Comparison of ENCODE assay signal across 19 cellular contexts in genomic region chr20:64081620-64081964, GRCh38. TPM values are rescaled to one million over a fixed set of nuclear protein-coding genes. Genes with fewer than 3 reads are reported as not detected.
A peak's percentile ranks its signal among the peaks of the same experiment; 100 is the strongest.
DNase-seq lines count a peak whose midpoint lies in the region; ATAC-seq and TF ChIP-seq lines count a peak whose summit lies in the region.
"Had no signal": no experiment of that assay in that cellular context is flagged by ENCODE, and none has a peak within 500 bp of the region (broad histone marks: within the 10 kb centered on the region; RNA-seq: fewer than 3 reads in every experiment).

No MANE protein-coding gene starts in this region.

- H3K36me3 ChIP-seq in CD4-positive, CD25-positive, alpha-beta regulatory T cell (ENCODE audit: control insufficient read depth, insufficient read depth, low read length), result no peaks in the 10 kb centered on the region
- H3K36me3 ChIP-seq: Peyer's patch had no signal

- POLR2A ChIA-PET in activated CD4-positive, alpha-beta T cell treated with anti-CD3 and anti-CD28 coated beads, Interleukin-2, amount 10 ng/mL, durations not matched to agents 7 days and 5 days (lab: Charles Lee), result no interaction called here

- peaks cover 15% of the 10 kb centered on the region for H3K36me3 Mint-ChIP-seq in activated CD4-positive, alpha-beta T cell treated with anti-CD3 and anti-CD28 coated beads, Interleukin-2, amount 10 ng/mL, durations not matched to agents 7 days and 5 days (ENCODE audit: low read depth)
- H3K36me3 Mint-ChIP-seq in CD4-positive, CD25-positive, alpha-beta regulatory T cell, result no peaks in the 10 kb centered on the region
- peaks cover 2% of the 10 kb centered on the region for H3K36me3 Mint-ChIP-seq in activated T-helper 1 cell treated with anti-CD3 and anti-CD28 coated beads, Interleukin-12 subunit alpha, Interleukin-12 subunit beta, Interleukin-2, Interleukin-4 antibody, amounts not matched to agents 30 ng/mL and 10 ng/mL and 1 ng/mL, durations not matched to agents 14 hours and 24 hours and 36 hours (ENCODE audit: low read depth)
- H3K36me3 Mint-ChIP-seq in nephron progenitor cell (ENCODE audit: low read depth), result no peaks in the 10 kb centered on the region

- no peak overlapping the region for H3K4me3 ChIP-seq in CD4-positive, CD25-positive, alpha-beta regulatory T cell (ENCODE audit: low read depth, low read length)
- H3K4me3 ChIP-seq: A549, GM23248, lung, Peyer's patch had no signal

- DNase-seq in activated CD4-positive, alpha-beta T cell treated with anti-CD3 and anti-CD28 coated beads, Interleukin-2, amount 10 ng/mL, durations not matched to agents 7 days and 5 days, result no peak
- no peak for DNase-seq in activated CD4-positive, alpha-beta T cell treated with anti-CD3 and anti-CD28 coated beads, Interleukin-2, amount 50 U/mL, for 4 hours
- DNase-seq in CD4-positive, CD25-positive, alpha-beta regulatory T cell, result no peak
- no peak for DNase-seq in activated T-helper 1 cell treated with anti-CD3 and anti-CD28 coated beads, Interleukin-12 subunit alpha, Interleukin-12 subunit beta, Interleukin-2, Interleukin-4 antibody, amounts not matched to agents 30 ng/mL and 10 ng/mL and 1 ng/mL, durations not matched to agents 14 hours and 24 hours and 36 hours (ENCODE audit: low spot score)
- DNase-seq in nephron progenitor cell (no peak), DMS53 treated with DMSO at 0.1 percent for 48 hours (lab: John Stamatoyannopoulos, UW; ENCODE audit: unreplicated experiment) (no peak), T-helper 9 cell (no peak), midbrain (lab: John Stamatoyannopoulos, UW) (no peak)
- DNase-seq: activated gamma-delta T cell, GM23248, Peyer's patch had no signal

- intact Hi-C loops in activated T-helper 1 cell treated with anti-CD3 and anti-CD28 coated beads, Interleukin-12 subunit alpha, Interleukin-12 subunit beta, Interleukin-2, Interleukin-4 antibody, amounts not matched to agents 30 ng/mL and 10 ng/mL and 1 ng/mL, durations not matched to agents 14 hours and 24 hours and 36 hours (cut with micrococcal nuclease), result no loop called here

- H3K27me3 Mint-ChIP-seq in activated CD4-positive, alpha-beta T cell treated with anti-CD3 and anti-CD28 coated beads, Interleukin-2, amount 10 ng/mL, durations not matched to agents 7 days and 5 days, result peaks cover 28% of the 10 kb centered on the region
- H3K27me3 Mint-ChIP-seq in CD4-positive, CD25-positive, alpha-beta regulatory T cell, result peaks cover 27% of the 10 kb centered on the region
- peaks cover 24% of the 10 kb centered on the region for H3K27me3 Mint-ChIP-seq in activated T-helper 1 cell treated with anti-CD3 and anti-CD28 coated beads, Interleukin-12 subunit alpha, Interleukin-12 subunit beta, Interleukin-2, Interleukin-4 antibody, amounts not matched to agents 30 ng/mL and 10 ng/mL and 1 ng/mL, durations not matched to agents 14 hours and 24 hours and 36 hours (ENCODE audit: insufficient read depth)
- peaks cover 54% of the 10 kb centered on the region for H3K27me3 Mint-ChIP-seq in nephron progenitor cell (ENCODE audit: low read depth, poor library complexity)

- no peak overlapping the region for H3K27ac ChIP-seq in CD4-positive, CD25-positive, alpha-beta regulatory T cell (ENCODE audit: insufficient read depth, low read length, poor library complexity, severe bottlenecking)
- H3K27ac ChIP-seq: A549, GM23248 had no signal

- CTCF ChIA-PET in activated CD4-positive, alpha-beta T cell treated with anti-CD3 and anti-CD28 coated beads, Interleukin-2, amount 10 ng/mL, durations not matched to agents 7 days and 5 days (lab: Charles Lee), result interaction anchor here (1.1 to 1.2 kb wide), 2 partner anchors 13 to 19 kb away, joined by 3 to 4 read pairs; partner anchors contain the start of gene TCEA2

- H3K4me1 Mint-ChIP-seq in activated CD4-positive, alpha-beta T cell treated with anti-CD3 and anti-CD28 coated beads, Interleukin-2, amount 10 ng/mL, durations not matched to agents 7 days and 5 days, result peaks cover 38% of the 10 kb centered on the region
- H3K4me1 Mint-ChIP-seq in CD4-positive, CD25-positive, alpha-beta regulatory T cell, result peaks cover 0 to 44% (median 12%) of the 10 kb centered on the region in 4 donors
- peaks cover 24% of the 10 kb centered on the region for H3K4me1 Mint-ChIP-seq in activated T-helper 1 cell treated with anti-CD3 and anti-CD28 coated beads, Interleukin-12 subunit alpha, Interleukin-12 subunit beta, Interleukin-2, Interleukin-4 antibody, amounts not matched to agents 30 ng/mL and 10 ng/mL and 1 ng/mL, durations not matched to agents 14 hours and 24 hours and 36 hours (ENCODE audit: low read depth)
- peaks cover 39% of the 10 kb centered on the region for H3K4me1 Mint-ChIP-seq in nephron progenitor cell

- peaks cover 57% of the 10 kb centered on the region for H3K4me1 ChIP-seq in CD4-positive, CD25-positive, alpha-beta regulatory T cell (ENCODE audit: control insufficient read depth, insufficient read depth, low read length, poor library complexity, severe bottlenecking)

- no peaks in the 10 kb centered on the region for H3K9me3 Mint-ChIP-seq in activated CD4-positive, alpha-beta T cell treated with anti-CD3 and anti-CD28 coated beads, Interleukin-2, amount 10 ng/mL, durations not matched to agents 7 days and 5 days
- H3K9me3 Mint-ChIP-seq in CD4-positive, CD25-positive, alpha-beta regulatory T cell, result peaks cover 0 to under 1% (median 0%) of the 10 kb centered on the region in 7 donors
- H3K9me3 Mint-ChIP-seq in activated T-helper 1 cell treated with anti-CD3 and anti-CD28 coated beads, Interleukin-12 subunit alpha, Interleukin-12 subunit beta, Interleukin-2, Interleukin-4 antibody, amounts not matched to agents 30 ng/mL and 10 ng/mL and 1 ng/mL, durations not matched to agents 14 hours and 24 hours and 36 hours, result no peaks in the 10 kb centered on the region
- peaks cover 3% of the 10 kb centered on the region for H3K9me3 Mint-ChIP-seq in nephron progenitor cell

- H3K27me3 ChIP-seq in CD4-positive, CD25-positive, alpha-beta regulatory T cell (ENCODE audit: control insufficient read depth, insufficient read depth, low read length), result peaks cover 4% of the 10 kb centered on the region

- H3K9me3 ChIP-seq in CD4-positive, CD25-positive, alpha-beta regulatory T cell (ENCODE audit: control insufficient read depth in 2 of 2, low read length in 2 of 2), result no peaks in the 10 kb centered on the region
- H3K9me3 ChIP-seq: A549, Peyer's patch had no signal

- ATAC-seq in CD4-positive, CD25-positive, alpha-beta regulatory T cell (ENCODE audit: low read depth in 2 of 2), result no peak
- ATAC-seq: A549, SK-N-SH treated with all-trans-retinoic acid at 6 μM for 48 hours had no signal

- no peak for TF ChIP-seq CTCF in nephron progenitor cell (IDR thresholded peaks at IDR 0.05)

- peak overlapping the region; percentile 54 for H3K27ac Mint-ChIP-seq in activated CD4-positive, alpha-beta T cell treated with anti-CD3 and anti-CD28 coated beads, Interleukin-2, amount 10 ng/mL, durations not matched to agents 7 days and 5 days
- no peak overlapping the region for H3K27ac Mint-ChIP-seq in CD4-positive, CD25-positive, alpha-beta regulatory T cell
- H3K27ac Mint-ChIP-seq in activated T-helper 1 cell treated with anti-CD3 and anti-CD28 coated beads, Interleukin-12 subunit alpha, Interleukin-12 subunit beta, Interleukin-2, Interleukin-4 antibody, amounts not matched to agents 30 ng/mL and 10 ng/mL and 1 ng/mL, durations not matched to agents 14 hours and 24 hours and 36 hours, result peak overlapping the region; percentile 72
- H3K27ac Mint-ChIP-seq in nephron progenitor cell, result no peak overlapping the region

- H3K4me3 Mint-ChIP-seq in activated CD4-positive, alpha-beta T cell treated with anti-CD3 and anti-CD28 coated beads, Interleukin-2, amount 10 ng/mL, durations not matched to agents 7 days and 5 days, result peak overlapping the region; percentile 43
- H3K4me3 Mint-ChIP-seq in CD4-positive, CD25-positive, alpha-beta regulatory T cell, result peak overlapping the region; percentile 64 to 94 (median 84)
- H3K4me3 Mint-ChIP-seq in activated T-helper 1 cell treated with anti-CD3 and anti-CD28 coated beads, Interleukin-12 subunit alpha, Interleukin-12 subunit beta, Interleukin-2, Interleukin-4 antibody, amounts not matched to agents 30 ng/mL and 10 ng/mL and 1 ng/mL, durations not matched to agents 14 hours and 24 hours and 36 hours, result peak overlapping the region; percentile 65
- H3K4me3 Mint-ChIP-seq in nephron progenitor cell, result peak overlapping the region; percentile 65

RNA-seq across cellular contexts. Expression of gene OPRL1, which starts 1.7 kb away (rescaled TPM):
- total RNA-seq in activated CD4-positive, alpha-beta T cell treated with anti-CD3 and anti-CD28 coated beads, Interleukin-2, amount 10 ng/mL, durations not matched to agents 7 days and 5 days, result 1 to 10 TPM; 1.6 TPM
- total RNA-seq in CD4-positive, CD25-positive, alpha-beta regulatory T cell, result 1.3 TPM
- 1 to 10 TPM in 1 of 4 donors, under 1 TPM in 3; 0.58 to 1.1 (median 0.59) TPM for polyA plus RNA-seq in CD4-positive, CD25-positive, alpha-beta regulatory T cell
- 0.16 and 0.20 TPM in 2 replicates for total RNA-seq in activated T-helper 1 cell treated with anti-CD3 and anti-CD28 coated beads, Interleukin-12 subunit alpha, Interleukin-12 subunit beta, Interleukin-2, Interleukin-4 antibody, amounts not matched to agents 30 ng/mL and 10 ng/mL and 1 ng/mL, durations not matched to agents 14 hours and 24 hours and 36 hours

RNA-seq across cellular contexts. Expression of gene RGS19, which starts 2.3 kb away (rescaled TPM):
- total RNA-seq in activated CD4-positive, alpha-beta T cell treated with anti-CD3 and anti-CD28 coated beads, Interleukin-2, amount 10 ng/mL, durations not matched to agents 7 days and 5 days, result 100 to 1,000 TPM; 105 to 107 TPM
- 50.7 TPM for total RNA-seq in CD4-positive, CD25-positive, alpha-beta regulatory T cell
- 100 to 1,000 TPM in 2 of 4 donors, 10 to 100 TPM in 2; 79.4 to 105 (median 95.0) TPM for polyA plus RNA-seq in CD4-positive, CD25-positive, alpha-beta regulatory T cell
- 54.7 and 55.9 TPM in 2 replicates for total RNA-seq in activated T-helper 1 cell treated with anti-CD3 and anti-CD28 coated beads, Interleukin-12 subunit alpha, Interleukin-12 subunit beta, Interleukin-2, Interleukin-4 antibody, amounts not matched to agents 30 ng/mL and 10 ng/mL and 1 ng/mL, durations not matched to agents 14 hours and 24 hours and 36 hours

RNA-seq across cellular contexts. Expression of gene LKAAEAR1, which starts 2.6 kb away (rescaled TPM):
- under 1 TPM; 0.44 to 0.89 TPM for total RNA-seq in activated CD4-positive, alpha-beta T cell treated with anti-CD3 and anti-CD28 coated beads, Interleukin-2, amount 10 ng/mL, durations not matched to agents 7 days and 5 days
- not detected for total RNA-seq in CD4-positive, CD25-positive, alpha-beta regulatory T cell
- polyA plus RNA-seq in CD4-positive, CD25-positive, alpha-beta regulatory T cell, result 1 to 10 TPM in 1 of 4 donors, under 1 TPM in 1, not detected in 2; 0.42 to 1.4 TPM
- 0.31 and 0.39 TPM in 2 replicates for total RNA-seq in activated T-helper 1 cell treated with anti-CD3 and anti-CD28 coated beads, Interleukin-12 subunit alpha, Interleukin-12 subunit beta, Interleukin-2, Interleukin-4 antibody, amounts not matched to agents 30 ng/mL and 10 ng/mL and 1 ng/mL, durations not matched to agents 14 hours and 24 hours and 36 hours
- total RNA-seq: MCF 10A, Peyer's patch, renal cortical epithelial cell had no signal
- polyA plus RNA-seq: keratinocyte had no signal

RNA-seq across cellular contexts. Expression of gene TCEA2, which starts 18.6 kb away (rescaled TPM):
- 10 to 100 TPM; 47.6 to 57.9 TPM for total RNA-seq in activated CD4-positive, alpha-beta T cell treated with anti-CD3 and anti-CD28 coated beads, Interleukin-2, amount 10 ng/mL, durations not matched to agents 7 days and 5 days
- total RNA-seq in CD4-positive, CD25-positive, alpha-beta regulatory T cell, result 24.8 TPM
- polyA plus RNA-seq in CD4-positive, CD25-positive, alpha-beta regulatory T cell, result 10 to 100 TPM; 17.7 to 27.1 (median 20.9) TPM
- total RNA-seq in activated T-helper 1 cell treated with anti-CD3 and anti-CD28 coated beads, Interleukin-12 subunit alpha, Interleukin-12 subunit beta, Interleukin-2, Interleukin-4 antibody, amounts not matched to agents 30 ng/mL and 10 ng/mL and 1 ng/mL, durations not matched to agents 14 hours and 24 hours and 36 hours, result 33.8 TPM in 2 replicates

RNA-seq across cellular contexts. Expression of gene NPBWR2, which starts 25.8 kb away (rescaled TPM):
- not detected for total RNA-seq in activated CD4-positive, alpha-beta T cell treated with anti-CD3 and anti-CD28 coated beads, Interleukin-2, amount 10 ng/mL, durations not matched to agents 7 days and 5 days
- not detected for total RNA-seq in CD4-positive, CD25-positive, alpha-beta regulatory T cell
- not detected for polyA plus RNA-seq in CD4-positive, CD25-positive, alpha-beta regulatory T cell
- total RNA-seq in activated T-helper 1 cell treated with anti-CD3 and anti-CD28 coated beads, Interleukin-12 subunit alpha, Interleukin-12 subunit beta, Interleukin-2, Interleukin-4 antibody, amounts not matched to agents 30 ng/mL and 10 ng/mL and 1 ng/mL, durations not matched to agents 14 hours and 24 hours and 36 hours, result not detected in 2 replicates
- total RNA-seq: activated CD8-positive, alpha-beta memory T cell treated with anti-CD3 and anti-CD28 coated beads for 36 hours; GM23248; lung; MCF 10A; Peyer's patch; renal cortical epithelial cell had no signal
- polyA plus RNA-seq: A549, GM23248, keratinocyte, lung, neural cell had no signal

Comparison
In these comparisons a context has a peak if more than half of its experiments do, and no peak if none do; other contexts are left out.
1. H3K27ac Mint-ChIP-seq: peak in activated CD4-positive, alpha-beta T cell treated with anti-CD3 and anti-CD28 coated beads, Interleukin-2, amount 10 ng/mL, durations not matched to agents 7 days and 5 days (single experiment) and activated T-helper 1 cell treated with anti-CD3 and anti-CD28 coated beads, Interleukin-12 subunit alpha, Interleukin-12 subunit beta, Interleukin-2, Interleukin-4 antibody, amounts not matched to agents 30 ng/mL and 10 ng/mL and 1 ng/mL, durations not matched to agents 14 hours and 24 hours and 36 hours (single experiment); none in CD4-positive, CD25-positive, alpha-beta regulatory T cell (0 of 3) and nephron progenitor cell (single experiment).
2. Peak in every context shown above with its lines, with median percentiles within 50 percentile points of each other: H3K4me3 Mint-ChIP-seq.